1 cellular context compared by ENCODE assay signal in the genomic region with DNA sequence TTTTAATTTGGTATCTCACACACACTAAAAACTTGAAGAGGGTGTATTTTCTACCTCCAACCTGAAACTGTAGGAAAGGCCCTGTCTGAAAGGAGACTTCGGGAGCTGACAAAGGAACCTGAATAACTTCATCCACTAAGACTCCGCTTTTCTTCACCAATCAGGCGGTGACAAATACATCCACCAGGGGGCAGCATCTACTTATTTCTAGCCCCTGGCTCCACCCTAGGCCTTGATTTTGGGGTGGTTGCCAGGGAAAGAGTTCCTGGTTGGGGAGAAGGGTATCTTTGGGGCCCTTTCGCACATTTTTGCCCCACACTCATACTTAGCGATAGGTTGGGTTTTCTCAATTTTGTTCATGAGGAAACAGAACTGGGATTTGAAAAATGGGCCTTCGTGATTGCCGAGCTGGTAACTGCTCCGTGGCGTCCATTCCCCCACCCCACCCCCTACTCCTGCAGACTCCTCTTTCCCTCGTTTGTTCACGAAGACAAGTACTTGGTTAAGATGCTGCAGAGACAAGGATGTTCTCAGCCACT.
TF ChIP-seq lines count a peak whose summit lies in the region.

No MANE protein-coding gene starts in this region.

TF ChIP-seq in HepG2, 621 proteins besides CTCF, POLR2A, EP300 and RAD21 (continued from another document and continues in another):
- TF ChIP-seq, protein P1, sequence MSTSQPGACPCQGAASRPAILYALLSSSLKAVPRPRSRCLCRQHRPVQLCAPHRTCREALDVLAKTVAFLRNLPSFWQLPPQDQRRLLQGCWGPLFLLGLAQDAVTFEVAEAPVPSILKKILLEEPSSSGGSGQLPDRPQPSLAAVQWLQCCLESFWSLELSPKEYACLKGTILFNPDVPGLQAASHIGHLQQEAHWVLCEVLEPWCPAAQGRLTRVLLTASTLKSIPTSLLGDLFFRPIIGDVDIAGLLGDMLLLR (CRISPR knock-in tag; IDR thresholded peaks at IDR 0.05) = no peak
- TF ChIP-seq, protein P2, sequence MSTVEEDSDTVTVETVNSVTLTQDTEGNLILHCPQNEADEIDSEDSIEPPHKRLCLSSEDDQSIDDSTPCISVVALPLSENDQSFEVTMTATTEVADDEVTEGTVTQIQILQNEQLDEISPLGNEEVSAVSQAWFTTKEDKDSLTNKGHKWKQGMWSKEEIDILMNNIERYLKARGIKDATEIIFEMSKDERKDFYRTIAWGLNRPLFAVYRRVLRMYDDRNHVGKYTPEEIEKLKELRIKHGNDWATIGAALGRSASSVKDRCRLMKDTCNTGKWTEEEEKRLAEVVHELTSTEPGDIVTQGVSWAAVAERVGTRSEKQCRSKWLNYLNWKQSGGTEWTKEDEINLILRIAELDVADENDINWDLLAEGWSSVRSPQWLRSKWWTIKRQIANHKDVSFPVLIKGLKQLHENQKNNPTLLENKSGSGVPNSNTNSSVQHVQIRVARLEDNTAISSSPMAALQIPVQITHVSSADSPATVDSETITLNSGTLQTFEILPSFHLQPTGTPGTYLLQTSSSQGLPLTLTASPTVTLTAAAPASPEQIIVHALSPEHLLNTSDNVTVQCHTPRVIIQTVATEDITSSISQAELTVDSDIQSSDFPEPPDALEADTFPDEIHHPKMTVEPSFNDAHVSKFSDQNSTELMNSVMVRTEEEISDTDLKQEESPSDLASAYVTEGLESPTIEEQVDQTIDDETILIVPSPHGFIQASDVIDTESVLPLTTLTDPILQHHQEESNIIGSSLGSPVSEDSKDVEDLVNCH (CRISPR knock-in tag; IDR thresholded peaks at IDR 0.05) = no peak
- TF ChIP-seq ZNF790 (CRISPR knock-in tag; IDR thresholded peaks at IDR 0.05; ENCODE audit: borderline replicate concordance) = no peak
- TF ChIP-seq NR2F2 (IDR thresholded peaks at IDR 0.05; ENCODE audit: borderline replicate concordance, low read depth) = no peak; the same call in 1 of the 2 replicates
- TF ChIP-seq RFX5 (IDR thresholded peaks at IDR 0.05; ENCODE audit: low read depth, low read length) = no peak
- TF ChIP-seq ZSCAN30 (CRISPR knock-in tag; IDR thresholded peaks at IDR 0.05) = no peak
- no peak for TF ChIP-seq ZNF20 (CRISPR knock-in tag; IDR thresholded peaks at IDR 0.05)
- no peak for TF ChIP-seq NAIF1 (CRISPR knock-in tag; IDR thresholded peaks at IDR 0.05; ENCODE audit: borderline replicate concordance)
- peak; percentile 68 for TF ChIP-seq PPARG (CRISPR knock-in tag; conservative IDR thresholded peaks at IDR 0.05)
- peak; percentile 49; the same call in 1 of the 2 replicates for TF ChIP-seq GFI1 (CRISPR knock-in tag; IDR thresholded peaks at IDR 0.05; ENCODE audit: borderline replicate concordance)
- peak; percentile 30; the same call in 1 of the 2 replicates for TF ChIP-seq CBX5 (CRISPR knock-in tag; IDR thresholded peaks at IDR 0.05; ENCODE audit: borderline replicate concordance)
- no peak for TF ChIP-seq MAFG (CRISPR knock-in tag; IDR thresholded peaks at IDR 0.05)
- TF ChIP-seq, protein P3, sequence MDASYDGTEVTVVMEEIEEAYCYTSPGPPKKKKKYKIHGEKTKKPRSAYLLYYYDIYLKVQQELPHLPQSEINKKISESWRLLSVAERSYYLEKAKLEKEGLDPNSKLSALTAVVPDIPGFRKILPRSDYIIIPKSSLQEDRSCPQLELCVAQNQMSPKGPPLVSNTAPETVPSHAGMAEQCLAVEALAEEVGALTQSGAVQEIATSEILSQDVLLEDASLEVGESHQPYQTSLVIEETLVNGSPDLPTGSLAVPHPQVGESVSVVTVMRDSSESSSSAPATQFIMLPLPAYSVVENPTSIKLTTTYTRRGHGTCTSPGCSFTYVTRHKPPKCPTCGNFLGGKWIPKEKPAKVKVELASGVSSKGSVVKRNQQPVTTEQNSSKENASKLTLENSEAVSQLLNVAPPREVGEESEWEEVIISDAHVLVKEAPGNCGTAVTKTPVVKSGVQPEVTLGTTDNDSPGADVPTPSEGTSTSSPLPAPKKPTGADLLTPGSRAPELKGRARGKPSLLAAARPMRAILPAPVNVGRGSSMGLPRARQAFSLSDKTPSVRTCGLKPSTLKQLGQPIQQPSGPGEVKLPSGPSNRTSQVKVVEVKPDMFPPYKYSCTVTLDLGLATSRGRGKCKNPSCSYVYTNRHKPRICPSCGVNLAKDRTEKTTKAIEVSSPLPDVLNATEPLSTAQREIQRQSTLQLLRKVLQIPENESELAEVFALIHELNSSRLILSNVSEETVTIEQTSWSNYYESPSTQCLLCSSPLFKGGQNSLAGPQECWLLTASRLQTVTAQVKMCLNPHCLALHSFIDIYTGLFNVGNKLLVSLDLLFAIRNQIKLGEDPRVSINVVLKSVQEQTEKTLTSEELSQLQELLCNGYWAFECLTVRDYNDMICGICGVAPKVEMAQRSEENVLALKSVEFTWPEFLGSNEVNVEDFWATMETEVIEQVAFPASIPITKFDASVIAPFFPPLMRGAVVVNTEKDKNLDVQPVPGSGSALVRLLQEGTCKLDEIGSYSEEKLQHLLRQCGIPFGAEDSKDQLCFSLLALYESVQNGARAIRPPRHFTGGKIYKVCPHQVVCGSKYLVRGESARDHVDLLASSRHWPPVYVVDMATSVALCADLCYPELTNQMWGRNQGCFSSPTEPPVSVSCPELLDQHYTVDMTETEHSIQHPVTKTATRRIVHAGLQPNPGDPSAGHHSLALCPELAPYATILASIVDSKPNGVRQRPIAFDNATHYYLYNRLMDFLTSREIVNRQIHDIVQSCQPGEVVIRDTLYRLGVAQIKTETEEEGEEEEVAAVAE (CRISPR knock-in tag; IDR thresholded peaks at IDR 0.05; ENCODE audit: borderline replicate concordance) = 0 out of 2 replicates have a peak, but pooled peaks have one; percentile 43
- TF ChIP-seq, protein P4, sequence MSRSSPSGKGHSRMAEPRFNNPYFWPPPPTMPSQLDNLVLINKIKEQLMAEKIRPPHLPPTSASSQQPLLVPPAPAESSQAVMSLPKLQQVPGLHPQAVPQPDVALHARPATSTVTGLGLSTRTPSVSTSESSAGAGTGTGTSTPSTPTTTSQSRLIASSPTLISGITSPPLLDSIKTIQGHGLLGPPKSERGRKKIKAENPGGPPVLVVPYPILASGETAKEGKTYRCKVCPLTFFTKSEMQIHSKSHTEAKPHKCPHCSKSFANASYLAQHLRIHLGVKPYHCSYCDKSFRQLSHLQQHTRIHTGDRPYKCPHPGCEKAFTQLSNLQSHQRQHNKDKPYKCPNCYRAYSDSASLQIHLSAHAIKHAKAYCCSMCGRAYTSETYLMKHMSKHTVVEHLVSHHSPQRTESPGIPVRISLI (CRISPR knock-in tag; IDR thresholded peaks at IDR 0.05; ENCODE audit: borderline replicate concordance) = peak; percentile 20; the same call in 1 of the 2 replicates
- TF ChIP-seq ZNF816 (CRISPR knock-in tag; IDR thresholded peaks at IDR 0.05; ENCODE audit: borderline replicate concordance) = 0 out of 2 replicates have a peak, but pooled peaks have one; percentile 63
- TF ChIP-seq HNRNPL (IDR thresholded peaks at IDR 0.05; ENCODE audit: low read depth, low read length) = no peak
- TF ChIP-seq, protein P5, sequence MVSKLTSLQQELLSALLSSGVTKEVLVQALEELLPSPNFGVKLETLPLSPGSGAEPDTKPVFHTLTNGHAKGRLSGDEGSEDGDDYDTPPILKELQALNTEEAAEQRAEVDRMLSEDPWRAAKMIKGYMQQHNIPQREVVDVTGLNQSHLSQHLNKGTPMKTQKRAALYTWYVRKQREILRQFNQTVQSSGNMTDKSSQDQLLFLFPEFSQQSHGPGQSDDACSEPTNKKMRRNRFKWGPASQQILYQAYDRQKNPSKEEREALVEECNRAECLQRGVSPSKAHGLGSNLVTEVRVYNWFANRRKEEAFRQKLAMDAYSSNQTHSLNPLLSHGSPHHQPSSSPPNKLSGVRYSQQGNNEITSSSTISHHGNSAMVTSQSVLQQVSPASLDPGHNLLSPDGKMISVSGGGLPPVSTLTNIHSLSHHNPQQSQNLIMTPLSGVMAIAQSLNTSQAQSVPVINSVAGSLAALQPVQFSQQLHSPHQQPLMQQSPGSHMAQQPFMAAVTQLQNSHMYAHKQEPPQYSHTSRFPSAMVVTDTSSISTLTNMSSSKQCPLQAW (CRISPR knock-in tag; IDR thresholded peaks at IDR 0.05) = no peak
- peak; percentile 71 for TF ChIP-seq PITX1 (CRISPR knock-in tag; IDR thresholded peaks at IDR 0.05)
- TF ChIP-seq ZNF746 (CRISPR knock-in tag; IDR thresholded peaks at IDR 0.05) = no peak
- TF ChIP-seq ZNF547 (CRISPR knock-in tag; IDR thresholded peaks at IDR 0.05) = peak; percentile 64
- TF ChIP-seq, protein P6, sequence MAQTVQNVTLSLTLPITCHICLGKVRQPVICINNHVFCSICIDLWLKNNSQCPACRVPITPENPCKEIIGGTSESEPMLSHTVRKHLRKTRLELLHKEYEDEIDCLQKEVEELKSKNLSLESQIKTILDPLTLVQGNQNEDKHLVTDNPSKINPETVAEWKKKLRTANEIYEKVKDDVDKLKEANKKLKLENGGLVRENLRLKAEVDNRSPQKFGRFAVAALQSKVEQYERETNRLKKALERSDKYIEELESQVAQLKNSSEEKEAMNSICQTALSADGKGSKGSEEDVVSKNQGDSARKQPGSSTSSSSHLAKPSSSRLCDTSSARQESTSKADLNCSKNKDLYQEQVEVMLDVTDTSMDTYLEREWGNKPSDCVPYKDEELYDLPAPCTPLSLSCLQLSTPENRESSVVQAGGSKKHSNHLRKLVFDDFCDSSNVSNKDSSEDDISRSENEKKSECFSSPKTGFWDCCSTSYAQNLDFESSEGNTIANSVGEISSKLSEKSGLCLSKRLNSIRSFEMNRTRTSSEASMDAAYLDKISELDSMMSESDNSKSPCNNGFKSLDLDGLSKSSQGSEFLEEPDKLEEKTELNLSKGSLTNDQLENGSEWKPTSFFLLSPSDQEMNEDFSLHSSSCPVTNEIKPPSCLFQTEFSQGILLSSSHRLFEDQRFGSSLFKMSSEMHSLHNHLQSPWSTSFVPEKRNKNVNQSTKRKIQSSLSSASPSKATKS (CRISPR knock-in tag; IDR thresholded peaks at IDR 0.05) = peak; percentile 58; the same call in 1 of the 2 replicates
- TF ChIP-seq, protein P7, sequence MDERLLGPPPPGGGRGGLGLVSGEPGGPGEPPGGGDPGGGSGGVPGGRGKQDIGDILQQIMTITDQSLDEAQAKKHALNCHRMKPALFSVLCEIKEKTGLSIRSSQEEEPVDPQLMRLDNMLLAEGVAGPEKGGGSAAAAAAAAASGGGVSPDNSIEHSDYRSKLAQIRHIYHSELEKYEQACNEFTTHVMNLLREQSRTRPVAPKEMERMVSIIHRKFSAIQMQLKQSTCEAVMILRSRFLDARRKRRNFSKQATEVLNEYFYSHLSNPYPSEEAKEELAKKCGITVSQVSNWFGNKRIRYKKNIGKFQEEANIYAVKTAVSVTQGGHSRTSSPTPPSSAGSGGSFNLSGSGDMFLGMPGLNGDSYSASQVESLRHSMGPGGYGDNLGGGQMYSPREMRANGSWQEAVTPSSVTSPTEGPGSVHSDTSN (CRISPR knock-in tag; IDR thresholded peaks at IDR 0.05) = no peak
- peak; percentile 16; the same call in 1 of the 2 replicates for TF ChIP-seq RFX3 (CRISPR knock-in tag; IDR thresholded peaks at IDR 0.05)
- TF ChIP-seq, protein P8, sequence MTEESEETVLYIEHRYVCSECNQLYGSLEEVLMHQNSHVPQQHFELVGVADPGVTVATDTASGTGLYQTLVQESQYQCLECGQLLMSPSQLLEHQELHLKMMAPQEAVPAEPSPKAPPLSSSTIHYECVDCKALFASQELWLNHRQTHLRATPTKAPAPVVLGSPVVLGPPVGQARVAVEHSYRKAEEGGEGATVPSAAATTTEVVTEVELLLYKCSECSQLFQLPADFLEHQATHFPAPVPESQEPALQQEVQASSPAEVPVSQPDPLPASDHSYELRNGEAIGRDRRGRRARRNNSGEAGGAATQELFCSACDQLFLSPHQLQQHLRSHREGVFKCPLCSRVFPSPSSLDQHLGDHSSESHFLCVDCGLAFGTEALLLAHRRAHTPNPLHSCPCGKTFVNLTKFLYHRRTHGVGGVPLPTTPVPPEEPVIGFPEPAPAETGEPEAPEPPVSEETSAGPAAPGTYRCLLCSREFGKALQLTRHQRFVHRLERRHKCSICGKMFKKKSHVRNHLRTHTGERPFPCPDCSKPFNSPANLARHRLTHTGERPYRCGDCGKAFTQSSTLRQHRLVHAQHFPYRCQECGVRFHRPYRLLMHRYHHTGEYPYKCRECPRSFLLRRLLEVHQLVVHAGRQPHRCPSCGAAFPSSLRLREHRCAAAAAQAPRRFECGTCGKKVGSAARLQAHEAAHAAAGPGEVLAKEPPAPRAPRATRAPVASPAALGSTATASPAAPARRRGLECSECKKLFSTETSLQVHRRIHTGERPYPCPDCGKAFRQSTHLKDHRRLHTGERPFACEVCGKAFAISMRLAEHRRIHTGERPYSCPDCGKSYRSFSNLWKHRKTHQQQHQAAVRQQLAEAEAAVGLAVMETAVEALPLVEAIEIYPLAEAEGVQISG (CRISPR knock-in tag; IDR thresholded peaks at IDR 0.05) = peak; percentile 97
- no peak for TF ChIP-seq CENPX (CRISPR knock-in tag; IDR thresholded peaks at IDR 0.05)
- 0 out of 2 replicates have a peak, but pooled peaks have one; percentile 32 for TF ChIP-seq ZSCAN25 (CRISPR knock-in tag; IDR thresholded peaks at IDR 0.05)
- peak; percentile 46; the same call in 1 of the 2 replicates for TF ChIP-seq ZNF670 (CRISPR knock-in tag; IDR thresholded peaks at IDR 0.05; ENCODE audit: borderline replicate concordance)
- no peak for TF ChIP-seq ZNF101 (CRISPR knock-in tag; IDR thresholded peaks at IDR 0.05; ENCODE audit: borderline replicate concordance, low read depth)
- TF ChIP-seq FOXA1 (IDR thresholded peaks at IDR 0.05) = no peak
- TF ChIP-seq FOXA1 (CRISPR knock-in tag; IDR thresholded peaks at IDR 0.05) = peak; percentile 9; the same call in 1 of the 2 replicates
- 0 out of 2 replicates have a peak, but pooled peaks have one; percentile 44 for TF ChIP-seq SALL1 (CRISPR knock-in tag; IDR thresholded peaks at IDR 0.05)
- TF ChIP-seq, protein P9, sequence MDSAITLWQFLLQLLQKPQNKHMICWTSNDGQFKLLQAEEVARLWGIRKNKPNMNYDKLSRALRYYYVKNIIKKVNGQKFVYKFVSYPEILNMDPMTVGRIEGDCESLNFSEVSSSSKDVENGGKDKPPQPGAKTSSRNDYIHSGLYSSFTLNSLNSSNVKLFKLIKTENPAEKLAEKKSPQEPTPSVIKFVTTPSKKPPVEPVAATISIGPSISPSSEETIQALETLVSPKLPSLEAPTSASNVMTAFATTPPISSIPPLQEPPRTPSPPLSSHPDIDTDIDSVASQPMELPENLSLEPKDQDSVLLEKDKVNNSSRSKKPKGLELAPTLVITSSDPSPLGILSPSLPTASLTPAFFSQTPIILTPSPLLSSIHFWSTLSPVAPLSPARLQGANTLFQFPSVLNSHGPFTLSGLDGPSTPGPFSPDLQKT (CRISPR knock-in tag; IDR thresholded peaks at IDR 0.05; ENCODE audit: borderline replicate concordance) = no peak
- TF ChIP-seq KLF13 (CRISPR knock-in tag; IDR thresholded peaks at IDR 0.05) = no peak
- TF ChIP-seq ZNF629 (CRISPR knock-in tag; conservative IDR thresholded peaks at IDR 0.05) = peak; percentile 25; the same call in 1 of the 2 replicates
- peak; percentile 100 for TF ChIP-seq STAG1 (CRISPR knock-in tag; IDR thresholded peaks at IDR 0.05)
- TF ChIP-seq FOXA3 (CRISPR knock-in tag; IDR thresholded peaks at IDR 0.05) = no peak; the same call in 1 of the 2 replicates
- TF ChIP-seq, protein P10, sequence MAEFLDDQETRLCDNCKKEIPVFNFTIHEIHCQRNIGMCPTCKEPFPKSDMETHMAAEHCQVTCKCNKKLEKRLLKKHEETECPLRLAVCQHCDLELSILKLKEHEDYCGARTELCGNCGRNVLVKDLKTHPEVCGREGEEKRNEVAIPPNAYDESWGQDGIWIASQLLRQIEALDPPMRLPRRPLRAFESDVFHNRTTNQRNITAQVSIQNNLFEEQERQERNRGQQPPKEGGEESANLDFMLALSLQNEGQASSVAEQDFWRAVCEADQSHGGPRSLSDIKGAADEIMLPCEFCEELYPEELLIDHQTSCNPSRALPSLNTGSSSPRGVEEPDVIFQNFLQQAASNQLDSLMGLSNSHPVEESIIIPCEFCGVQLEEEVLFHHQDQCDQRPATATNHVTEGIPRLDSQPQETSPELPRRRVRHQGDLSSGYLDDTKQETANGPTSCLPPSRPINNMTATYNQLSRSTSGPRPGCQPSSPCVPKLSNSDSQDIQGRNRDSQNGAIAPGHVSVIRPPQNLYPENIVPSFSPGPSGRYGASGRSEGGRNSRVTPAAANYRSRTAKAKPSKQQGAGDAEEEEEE (CRISPR knock-in tag; IDR thresholded peaks at IDR 0.05; ENCODE audit: borderline replicate concordance) = no peak
- TF ChIP-seq RFXAP (CRISPR knock-in tag; IDR thresholded peaks at IDR 0.05; ENCODE audit: borderline replicate concordance) = 0 out of 2 replicates have a peak, but pooled peaks have one; percentile 56
